In genomic region chr11:134372536-134372935, GRCh38 we compare ENCODE assay signal across 22 cellular contexts. TPM values are rescaled to one million over a fixed set of nuclear protein-coding genes. Genes with fewer than 3 reads are reported as not detected.
DNase-seq lines count a peak whose midpoint lies in the region; ATAC-seq, FAIRE-seq and TF ChIP-seq lines count a peak whose summit lies in the region.
"Had no signal": no experiment of that assay in that cellular context is flagged by ENCODE, and none has a peak within 500 bp of the region (broad histone marks: within the 10 kb centered on the region; RNA-seq: fewer than 3 reads in every experiment).

No MANE protein-coding gene starts in this region.

- H3K9me3 Mint-ChIP-seq in GM23338 = no peaks in the 10 kb centered on the region
- H3K9me3 Mint-ChIP-seq: CD4-positive, alpha-beta memory T cell; H9 had no signal

- no peaks in the 10 kb centered on the region for H3K36me3 ChIP-seq in BLaER1 treated with 17β-estradiol and CSF1 and Interleukin-3, amounts not matched to agents 10 nM and 100 nM
- H3K36me3 ChIP-seq in GM23338 (ENCODE audit: insufficient read depth) (no peaks in the 10 kb centered on the region; the same call in 1 of the 2 replicates), kidney (ENCODE audit: control insufficient read depth in 1 of 2, insufficient read depth in 2 of 2, low read length in 2 of 2) (no peaks in the 10 kb centered on the region), suprapubic skin (no peaks in the 10 kb centered on the region)

- H3K27me3 Mint-ChIP-seq in GM23338 (ENCODE audit: insufficient read depth, low read depth, poor library complexity) = peaks cover 10% of the 10 kb centered on the region
- H3K27me3 Mint-ChIP-seq: CD4-positive, alpha-beta memory T cell had no signal

- H3K36me3 Mint-ChIP-seq in GM23338 (ENCODE audit: low read depth) = peaks cover 7% of the 10 kb centered on the region; the same call in 2 of the 3 replicates
- H3K36me3 Mint-ChIP-seq: CD4-positive, alpha-beta memory T cell had no signal

- no peak overlapping the region for H3K4me3 Mint-ChIP-seq in GM23338
- H3K4me3 Mint-ChIP-seq: CD4-positive, alpha-beta memory T cell; H9 had no signal

- no peaks in the 10 kb centered on the region for H3K79me2 ChIP-seq in GM23338 (replicated peaks; ENCODE audit: insufficient read depth)

- 0 out of 2 replicates have a peak overlapping the region, but pooled peaks have one; percentile 15 for H3K27ac Mint-ChIP-seq in GM23338
- H3K27ac Mint-ChIP-seq: CD4-positive, alpha-beta memory T cell had no signal

- peaks cover 17% of the 10 kb centered on the region for H3K4me1 Mint-ChIP-seq in GM23338
- H3K4me1 Mint-ChIP-seq: CD4-positive, alpha-beta memory T cell had no signal

- WGBS in suprapubic skin = 86% methylated on average over 10 of the region's 10 CpGs

- no peaks in the 10 kb centered on the region for H3K9me3 ChIP-seq in BLaER1 treated with 17β-estradiol and CSF1 and Interleukin-3, amounts not matched to agents 10 nM and 100 nM (replicated peaks in 1 of 11)
- H3K9me3 ChIP-seq in kidney (ENCODE audit: control insufficient read depth in 1 of 2, low read length in 2 of 2) (no peaks in the 10 kb centered on the region), suprapubic skin (no peaks in the 10 kb centered on the region)

- intact Hi-C loops in kidney (cut with DNase I) = no loop called here

- peaks cover 0 to 21% (median 13%) of the 10 kb centered on the region in 10 experiments; a peak in 10 of 20 replicates for H3K4me1 ChIP-seq in BLaER1 treated with 17β-estradiol and CSF1 and Interleukin-3, amounts not matched to agents 10 nM and 100 nM
- H3K4me1 ChIP-seq in GM23338 (ENCODE audit: insufficient read depth) (no peaks in the 10 kb centered on the region), kidney (ENCODE audit: control insufficient read depth in 1 of 2, insufficient read depth in 1 of 2, low read depth in 1 of 2, low read length in 2 of 2) (no peaks in the 10 kb centered on the region), suprapubic skin (no peaks in the 10 kb centered on the region)

- FAIRE-seq in kidney (lab: Jason Lieb, UNC) = no peak
- FAIRE-seq: A204.1, GM12892, HepG2 had no signal

- TF ChIP-seq POLR2A in suprapubic skin (IDR thresholded peaks at IDR 0.05) = no peak

- TF ChIP-seq CTCF in GM23338 (conservative IDR thresholded peaks at IDR 0.05; ENCODE audit: low read depth in 2 of 2) (no peak), kidney (IDR thresholded peaks at IDR 0.05; ENCODE audit: borderline replicate concordance, extremely low read depth, insufficient read depth) (no peak), suprapubic skin (IDR thresholded peaks at IDR 0.05) (no peak)

- no peak overlapping the region for H3K9ac ChIP-seq in BLaER1 treated with 17β-estradiol and CSF1 and Interleukin-3, amounts not matched to agents 10 nM and 100 nM
- H3K9ac ChIP-seq in kidney (ENCODE audit: low read length in 2 of 2) = no peak overlapping the region
- H3K9ac ChIP-seq: GM23248 had no signal

- H3K27me3 ChIP-seq in BLaER1 treated with 17β-estradiol and CSF1 and Interleukin-3, amounts not matched to agents 10 nM and 100 nM = peaks cover 0 to 35% (median 0%) of the 10 kb centered on the region in 11 experiments; a peak in 9 of 22 replicates
- H3K27me3 ChIP-seq in GM23338 (ENCODE audit: insufficient read depth) = no peaks in the 10 kb centered on the region
- no peaks in the 10 kb centered on the region for H3K27me3 ChIP-seq in suprapubic skin

- H3K9me2 ChIP-seq in GM23338 (ENCODE audit: insufficient read depth) = no peaks in the 10 kb centered on the region

- no peak for DNase-seq in GM23338 (ENCODE audit: low spot score)
- DNase-seq in kidney = peak; percentile 26
- DNase-seq in suprapubic skin (ENCODE audit: low spot score in 2 of 2) = peak; percentile 37 to 40
- no peak for DNase-seq in activated naive CD4-positive, alpha-beta T cell treated with anti-CD3 and anti-CD28 coated beads, Interleukin-2, amount 50 U/mL, for 16 hours
- no peak for DNase-seq in kidney glomerular epithelial cell (lab: John Stamatoyannopoulos, UW)
- DNase-seq: C1 segment of cervical spinal cord, COR-L47, GF-D8, GM23248, H9, Karpas-422, NCI-H2227 treated with DMSO at 0.1 percent for 48 hours, NCI-H526 treated with DMSO at 0.1 percent for 48 hours had no signal

- H3K27ac ChIP-seq in BLaER1 treated with 17β-estradiol and CSF1 and Interleukin-3, amounts not matched to agents 10 nM and 100 nM = no peak overlapping the region
- H3K27ac ChIP-seq in GM23338 (ENCODE audit: low read depth) = no peak overlapping the region
- H3K27ac ChIP-seq in kidney (ENCODE audit: low read depth in 2 of 2, low read length in 2 of 2) = no peak overlapping the region
- H3K27ac ChIP-seq in suprapubic skin = no peak overlapping the region
- H3K27ac ChIP-seq: GM23248, RWPE1 had no signal

- no peak for TF ChIP-seq EP300 in suprapubic skin (IDR thresholded peaks at IDR 0.05)

- no peaks in the 10 kb centered on the region for H3F3A ChIP-seq in GM23338 (replicated peaks; ENCODE audit: low read depth)

- peaks cover 0 to 81% (median 8%) of the 10 kb centered on the region in 11 experiments; a peak in 11 of 22 replicates for H4K20me1 ChIP-seq in BLaER1 treated with 17β-estradiol and CSF1 and Interleukin-3, amounts not matched to agents 10 nM and 100 nM
- H4K20me1 ChIP-seq in GM23338 (replicated peaks; ENCODE audit: insufficient read depth) = no peaks in the 10 kb centered on the region

- ATAC-seq in GM23338 (no peak), HG02852 (IDR thresholded peaks at IDR 0.05; ENCODE audit: unreplicated experiment) (no peak)
- ATAC-seq: HepG2, Panc1 had no signal

- H3K4me3 ChIP-seq in BLaER1 treated with 17β-estradiol and CSF1 and Interleukin-3, amounts not matched to agents 10 nM and 100 nM = no peak overlapping the region
- H3K4me3 ChIP-seq in GM23338 (no peak overlapping the region), kidney (ENCODE audit: low read length in 2 of 2) (no peak overlapping the region), suprapubic skin (no peak overlapping the region)
- H3K4me3 ChIP-seq: GM23248 had no signal

- H3K4me2 ChIP-seq in BLaER1 treated with 17β-estradiol and CSF1 and Interleukin-3, amounts not matched to agents 10 nM and 100 nM = peak overlapping the region in 8 of 11 experiments; percentile 18 to 54 (median 31); a peak in 13 of 22 replicates
- H3K4me2 ChIP-seq in GM23338 = no peak overlapping the region

- H2AFZ ChIP-seq in GM23338 = no peak overlapping the region
- H2AFZ ChIP-seq: GM23248 had no signal

RNA-seq across cellular contexts. Expression of gene B3GAT1, which starts 39.5 kb away (rescaled TPM):
- total RNA-seq in GM23338 (2014; rRNA removed; shearing (Covaris generic)) = 24.8 and 28.3 TPM in 2 replicates
- 4.3 and 4.8 TPM in 2 replicates for polyA plus RNA-seq in GM23338 (2016; fragmentation: Nextera tagmentation; extraction: Ambion mirVana)
- 3.7 TPM for total RNA-seq in kidney
- polyA plus RNA-seq in kidney (ENCODE audit: insufficient read depth, low read depth, low replicate concordance) = 0.82 TPM
- under 1 TPM; 0.26 to 0.93 (median 0.36) TPM for total RNA-seq in suprapubic skin
- total RNA-seq: GM23248, HepG2 had no signal
- polyA plus RNA-seq: AG04450; CD4-positive, alpha-beta memory T cell; GM23248; HepG2 had no signal

RNA-seq across cellular contexts. Expression of gene GLB1L2, which starts 40.7 kb away (rescaled TPM):
- total RNA-seq in GM23338 (2014; rRNA removed; shearing (Covaris generic)) = 9.8 and 12.3 TPM in 2 replicates
- polyA plus RNA-seq in GM23338 (2016; fragmentation: Nextera tagmentation; extraction: Ambion mirVana) (2.9 and 3.3 TPM in 2 replicates), kidney (ENCODE audit: insufficient read depth, low read depth, low replicate concordance) (26.1 TPM)
- total RNA-seq in kidney (10.0 TPM), suprapubic skin (10 to 100 TPM; 11.5 to 28.3 (median 21.8) TPM)
- total RNA-seq: GM23248 had no signal

Comparison
In these comparisons a context has a peak if more than half of its experiments do, and no peak if none do; other contexts are left out.
1. DNase-seq: peak in kidney (single experiment) and suprapubic skin (2 of 2); none in GM23338 (single experiment), activated naive CD4-positive, alpha-beta T cell treated with anti-CD3 and anti-CD28 coated beads, Interleukin-2, amount 50 U/mL, for 16 hours (single experiment) and kidney glomerular epithelial cell (single experiment).